ENCODE assay signal across 8 cellular contexts in genomic region chr17:40191237-40192208, GRCh38. TPM values are rescaled to one million over a fixed set of nuclear protein-coding genes. Genes with fewer than 3 reads are reported as not detected.
DNase-seq lines count a peak whose midpoint lies in the region; ATAC-seq and TF ChIP-seq lines count a peak whose summit lies in the region.

No MANE protein-coding gene starts in this region.

- H3K4me2 ChIP-seq in DND-41 (ENCODE audit: insufficient read depth, low read length) (no peak overlapping the region), H9 (ENCODE audit: insufficient read depth, insufficient read length, low read length) (peak overlapping the region; percentile 63)

- ATAC-seq in DND-41 (ENCODE audit: insufficient read depth, low read depth) (no peak), right lobe of liver (peak; percentile 87 to 96 (median 92)), GM18861 (IDR thresholded peaks at IDR 0.05; ENCODE audit: unreplicated experiment) (no peak)

- peak overlapping the region in 2 of 3 experiments; percentile 65 to 86; a peak in 3 of 7 replicates for H3K27ac Mint-ChIP-seq in H9

- H3K9me3 ChIP-seq in DND-41 (ENCODE audit: insufficient read depth, low read length, severe bottlenecking): no peaks in the 10 kb centered on the region
- H3K9me3 ChIP-seq in H9 (ENCODE audit: control insufficient read depth, low read depth, low read length): no peaks in the 10 kb centered on the region
- no peaks in the 10 kb centered on the region for H3K9me3 ChIP-seq in right lobe of liver

- TF ChIP-seq POLR2A in right lobe of liver (IDR thresholded peaks at IDR 0.05): no peak

- H3K56ac ChIP-seq in H9 (ENCODE audit: insufficient read length, low read depth, low read length): no peak overlapping the region

- intact Hi-C loops in dorsolateral prefrontal cortex (cut with DNase I): loop anchor here in 1 of 2 donors (2.0 to 5.0 kb wide), 2 partner anchors 79 to 179 kb away; no protein-coding TSS in a partner anchor
- intact Hi-C loops in right lobe of liver (cut with DNase I): loop anchor here in 1 of 2 donors (10.0 kb wide), 1 partner anchor 177 kb away; the partner anchor contains the start of gene CSF3

- no peak overlapping the region for H3K4ac ChIP-seq in H9 (ENCODE audit: low read depth, low read length)

- no peak overlapping the region for H3T11ph ChIP-seq in H9 (ENCODE audit: low read length)

- no peak overlapping the region for H2AK5ac ChIP-seq in H9 (ENCODE audit: insufficient read length, low read length)

- peaks cover 27 to 37% of the 10 kb centered on the region in 2 experiments for H3K4me1 Mint-ChIP-seq in H9

- peaks cover 10% of the 10 kb centered on the region for H3K23me2 ChIP-seq in H9 (ENCODE audit: insufficient read length, low read depth, low read length, poor library complexity, severe bottlenecking)

- no CpG with 5 or more reads among the region's 60 CpGs for WGBS in H9 (ENCODE audit: extremely low coverage, insufficient read length, low lambda C conversion rate)
- 2% methylated on average over 26 of the region's 60 CpGs for WGBS in right lobe of liver (ENCODE audit: insufficient coverage, low coverage, low lambda C conversion rate, missing lambda C conversion rate)

- H3K18ac ChIP-seq in H9 (ENCODE audit: insufficient read length, low read depth, low read length): no peak overlapping the region

- no peak overlapping the region for H3K4me3 ChIP-seq in DND-41 (ENCODE audit: low read depth in 1 of 2, low read length in 2 of 2)
- H3K4me3 ChIP-seq in dorsolateral prefrontal cortex: peak overlapping the region; percentile 35 to 74 (median 60)
- H3K4me3 ChIP-seq in right lobe of liver: peak overlapping the region; percentile 42 to 62 (median 53)

- H2BK12ac ChIP-seq in H9 (ENCODE audit: insufficient read length, low read depth, low read length): no peak overlapping the region

- no peak for DNase-seq in DND-41
- peak; percentile 93 for DNase-seq in H9
- DNase-seq in NCI-H1930 (lab: John Stamatoyannopoulos, UW): peak; percentile 57 to 68
- DNase-seq in activated CD4-positive, alpha-beta T cell treated with anti-CD3 and anti-CD28 coated beads, Interleukin-2, amount 50 U/mL, for 1 hour: peak; percentile 63
- DNase-seq in dorsolateral prefrontal cortex: peak; percentile 63 to 80 (median 74)
- peak; percentile 80 to 86 (median 83) for DNase-seq in right lobe of liver
- peak; percentile 70 for DNase-seq in stimulated activated CD4-positive, alpha-beta T cell treated with anti-CD3 and anti-CD28 coated beads, Interleukin-4, amount 100 ng/mL, for 24 hours

- H4K91ac ChIP-seq in H9 (ENCODE audit: insufficient read length, low read depth, low read length): no peak overlapping the region

- no peak overlapping the region for H2BK5ac ChIP-seq in H9 (ENCODE audit: insufficient read length, low read length)

- no peak overlapping the region for H2BK120ac ChIP-seq in H9 (ENCODE audit: low read depth, low read length, poor library complexity, severe bottlenecking)

- H3K79me1 ChIP-seq in H9 (ENCODE audit: insufficient read depth, low read depth, low read length, poor library complexity, severe bottlenecking): no peaks in the 10 kb centered on the region

- H4K20me1 ChIP-seq in DND-41 (ENCODE audit: insufficient read depth, low read length) (no peaks in the 10 kb centered on the region), H9 (ENCODE audit: control insufficient read depth, insufficient read depth, insufficient read length) (no peaks in the 10 kb centered on the region)

- H2BK15ac ChIP-seq in H9 (ENCODE audit: low read depth, low read length): no peak overlapping the region

- H3K4me3 Mint-ChIP-seq in H9: peak overlapping the region; percentile 73 to 87

- H3K36me3 ChIP-seq in DND-41 (ENCODE audit: insufficient read depth, low read length) (no peaks in the 10 kb centered on the region), right lobe of liver (no peaks in the 10 kb centered on the region)

- TF ChIP-seq CTCF in DND-41 (IDR thresholded peaks at IDR 0.05; ENCODE audit: borderline replicate concordance, extremely low read depth, low read length, poor library complexity, severe bottlenecking) (peak; percentile 18), H9 (conservative IDR thresholded peaks at IDR 0.05) (peak; percentile 68), dorsolateral prefrontal cortex (IDR thresholded peaks at IDR 0.05 in 54 of 56, conservative IDR thresholded peaks at IDR 0.05 in 2 of 56; ENCODE audit: low read depth in 1 of 56, partially characterized antibody in 56 of 56) (peak; percentile 14 to 81 (median 67)), right lobe of liver (IDR thresholded peaks at IDR 0.05) (peak; percentile 53 to 81 (median 79))

- H2AFZ ChIP-seq in DND-41 (ENCODE audit: low read depth, low read length): no peak overlapping the region
- no peak overlapping the region for H2AFZ ChIP-seq in H9 (ENCODE audit: low read length)

- H3K23ac ChIP-seq in H9 (ENCODE audit: insufficient read length, low read depth, low read length): no peak overlapping the region

- H3K4me1 ChIP-seq in DND-41 (ENCODE audit: insufficient read depth, low read length): peaks cover 17% of the 10 kb centered on the region
- H3K4me1 ChIP-seq in H9 (ENCODE audit: insufficient read depth, low read length): no peaks in the 10 kb centered on the region
- no peaks in the 10 kb centered on the region for H3K4me1 ChIP-seq in right lobe of liver

- no peak overlapping the region for H2BK20ac ChIP-seq in H9 (ENCODE audit: low read depth, low read length, poor library complexity, severe bottlenecking)

- H3K79me2 ChIP-seq in DND-41 (ENCODE audit: insufficient read depth, low read length) (no peaks in the 10 kb centered on the region), H9 (ENCODE audit: insufficient read depth, low read length) (no peaks in the 10 kb centered on the region)

- H3K36me3 Mint-ChIP-seq in H9 (ENCODE audit: insufficient read depth in 1 of 3, low read depth in 3 of 3): peaks cover 3 to 35% (median 24%) of the 10 kb centered on the region in 3 experiments; a peak in 5 of 7 replicates

- H3K9me3 Mint-ChIP-seq in H9: no peaks in the 10 kb centered on the region

- peak overlapping the region; percentile 32; the same call in 1 of the 2 replicates for H3K14ac ChIP-seq in H9 (ENCODE audit: insufficient read depth, low read length)

- H3K27me3 Mint-ChIP-seq in H9 (ENCODE audit: low read depth): no peaks in the 10 kb centered on the region

- H3K9ac ChIP-seq in DND-41 (ENCODE audit: low read depth, low read length) (no peak overlapping the region), H9 (ENCODE audit: extremely low read depth, insufficient read length, low read length) (peak overlapping the region; percentile 42)

- H4K5ac ChIP-seq in H9 (ENCODE audit: insufficient read length, low read depth, low read length): no peak overlapping the region

- no peak overlapping the region for H4K8ac ChIP-seq in H9 (replicated peaks; ENCODE audit: insufficient read length, low read depth, low read length)

- no peak overlapping the region for H3K27ac ChIP-seq in DND-41 (ENCODE audit: low read length)
- H3K27ac ChIP-seq in H9 (ENCODE audit: insufficient read length, low read depth, low read length): no peak overlapping the region
- peak overlapping the region in 50 of 59 donors; percentile 7 to 83 (median 64) for H3K27ac ChIP-seq in dorsolateral prefrontal cortex
- H3K27ac ChIP-seq in right lobe of liver: peak overlapping the region in 1 of 3 donors; percentile 12

- H3K27me3 ChIP-seq in DND-41 (ENCODE audit: insufficient read depth, low read length, poor library complexity) (no peaks in the 10 kb centered on the region), H9 (ENCODE audit: insufficient read depth, low read length) (no peaks in the 10 kb centered on the region), dorsolateral prefrontal cortex (no peaks in the 10 kb centered on the region), right lobe of liver (no peaks in the 10 kb centered on the region)

RNA-seq across cellular contexts. Expression of gene RAPGEFL1, which starts 14.3 kb away (rescaled TPM):
- total RNA-seq in H9 (2021) (23.6 and 24.8 TPM in 2 replicates), dorsolateral prefrontal cortex (100 to 1,000 TPM in 59 of 120 experiments, 10 to 100 TPM in 61; 31.7 to 151 (median 99.5) TPM), right lobe of liver (10 to 100 TPM in 1 of 6 experiments, 1 to 10 TPM in 5; 1.4 to 16.5 (median 4.4) TPM)

RNA-seq across cellular contexts. Expression of gene WIPF2, which starts 27.6 kb away (rescaled TPM):
- total RNA-seq in H9 (2021) (22.2 and 24.2 TPM in 2 replicates), dorsolateral prefrontal cortex (100 to 1,000 TPM in 2 of 120 experiments, 10 to 100 TPM in 118; 48.9 to 103 (median 73.2) TPM), right lobe of liver (10 to 100 TPM in 2 of 6 experiments, 1 to 10 TPM in 4; 7.0 to 12.1 (median 9.0) TPM)

RNA-seq across cellular contexts. Expression of gene CASC3, which starts 51.2 kb away (rescaled TPM):
- 123 and 137 TPM in 2 replicates for total RNA-seq in H9 (2021)
- 100 to 1,000 TPM in 119 of 120 experiments, 10 to 100 TPM in 1; 95.0 to 216 (median 136) TPM for total RNA-seq in dorsolateral prefrontal cortex
- total RNA-seq in right lobe of liver: 10 to 100 TPM; 19.6 to 31.5 (median 25.9) TPM

Comparison
In these comparisons a context has a peak if more than half of its experiments do, and no peak if none do; other contexts are left out.
1. ATAC-seq: peak in right lobe of liver (4 of 4); none in DND-41 (single experiment) and GM18861 (single experiment).
2. H3K27ac ChIP-seq: peak in dorsolateral prefrontal cortex (50 of 59); none in DND-41 (single experiment) and H9 (single experiment).
3. H3K4me3 ChIP-seq: peak in dorsolateral prefrontal cortex (59 of 59) and right lobe of liver (3 of 3); none in DND-41 (0 of 2).
4. CTCF ChIP-seq: peak in every context shown above with its lines; median percentile 79 in right lobe of liver; 68 in H9; 67 in dorsolateral prefrontal cortex; 18 in DND-41.